Comparison of ENCODE assay signal across 10 cellular contexts in genomic region chr15:60573936-60574335, GRCh38.
DNase-seq lines count a peak whose midpoint lies in the region; ATAC-seq and TF ChIP-seq lines count a peak whose summit lies in the region.
"Had no signal": no experiment of that assay in that cellular context is flagged by ENCODE, and none has a peak within 500 bp of the region (broad histone marks: within the 10 kb centered on the region; RNA-seq: fewer than 3 reads in every experiment).

No MANE protein-coding gene starts in this region.

- peaks cover 33% of the 10 kb centered on the region for H3K4me1 Mint-ChIP-seq in WTC11

- H3K27ac Mint-ChIP-seq in WTC11 = no peak overlapping the region

- H3K9me3 Mint-ChIP-seq in WTC11 = no peaks in the 10 kb centered on the region

- no peak overlapping the region for H3K4me3 Mint-ChIP-seq in WTC11

- POLR2A ChIA-PET in WTC11 (lab: Charles Lee) = no interaction called here

- peak overlapping the region; percentile 57 for H3K27ac ChIP-seq in KOPT-K1 (ENCODE audit: low read depth, low read length, poor library complexity, severe bottlenecking)
- H3K27ac ChIP-seq: pancreas, VCaP had no signal

- ATAC-seq in GM18502 (IDR thresholded peaks at IDR 0.05; ENCODE audit: poor library complexity, unreplicated experiment) (peak; percentile 81), GM21529 (IDR thresholded peaks at IDR 0.05; ENCODE audit: unreplicated experiment) (peak; percentile 76), WTC11 (no peak)
- ATAC-seq: pancreas had no signal

- peak; percentile 75 for DNase-seq in central memory CD4-positive, alpha-beta T cell
- no peak for DNase-seq in epidermal melanocyte (ENCODE audit: insufficient read length, low spot score)
- no peak for DNase-seq in WTC11 (ENCODE audit: low spot score)
- DNase-seq in NCI-H2171 treated with DMSO at 0.1 percent for 48 hours (lab: John Stamatoyannopoulos, UW) = no peak
- no peak for DNase-seq in NK-92 treated with Interleukin-12 subunit alpha and Interleukin-12 subunit beta, amount 100 ng/mL, for 24 hours (lab: John Stamatoyannopoulos, UW)
- DNase-seq: pancreas had no signal

- no peaks in the 10 kb centered on the region for H3K27me3 Mint-ChIP-seq in WTC11 (ENCODE audit: low read depth)

- no peaks in the 10 kb centered on the region for H3K9me3 ChIP-seq in KOPT-K1 (ENCODE audit: insufficient read depth, low read length, poor library complexity, severe bottlenecking)
- H3K9me3 ChIP-seq: pancreas had no signal

- H3K36me3 ChIP-seq in KOPT-K1 (ENCODE audit: insufficient read depth, low read length) = no peaks in the 10 kb centered on the region
- H3K36me3 ChIP-seq: pancreas had no signal

- CTCF ChIA-PET in WTC11 (lab: Charles Lee) = interaction anchor here (1.0 to 1.9 kb wide), 2 partner anchors 53 to 593 kb away, joined by 3 to 8 read pairs; no protein-coding TSS in a partner anchor

- no peaks in the 10 kb centered on the region for H3K36me3 Mint-ChIP-seq in WTC11

- no peak for TF ChIP-seq CTCF in WTC11 (IDR thresholded peaks at IDR 0.05)

TF ChIP-seq in WTC11, 78 proteins besides CTCF, POLR2A, EP300 and RAD21:
- TF ChIP-seq E2F5 (CRISPR knock-in tag; IDR thresholded peaks at IDR 0.05) (no peak), GTF2I (CRISPR knock-in tag; conservative IDR thresholded peaks at IDR 0.05) (no peak), PREB (CRISPR knock-in tag; IDR thresholded peaks at IDR 0.05; ENCODE audit: borderline replicate concordance) (no peak), RELA (CRISPR knock-in tag; IDR thresholded peaks at IDR 0.05; ENCODE audit: borderline replicate concordance) (no peak), NR3C1 (CRISPR knock-in tag; conservative IDR thresholded peaks at IDR 0.05; ENCODE audit: low read depth) (no peak)
